ENCODE assay signal across 13 cellular contexts in the genomic region with DNA sequence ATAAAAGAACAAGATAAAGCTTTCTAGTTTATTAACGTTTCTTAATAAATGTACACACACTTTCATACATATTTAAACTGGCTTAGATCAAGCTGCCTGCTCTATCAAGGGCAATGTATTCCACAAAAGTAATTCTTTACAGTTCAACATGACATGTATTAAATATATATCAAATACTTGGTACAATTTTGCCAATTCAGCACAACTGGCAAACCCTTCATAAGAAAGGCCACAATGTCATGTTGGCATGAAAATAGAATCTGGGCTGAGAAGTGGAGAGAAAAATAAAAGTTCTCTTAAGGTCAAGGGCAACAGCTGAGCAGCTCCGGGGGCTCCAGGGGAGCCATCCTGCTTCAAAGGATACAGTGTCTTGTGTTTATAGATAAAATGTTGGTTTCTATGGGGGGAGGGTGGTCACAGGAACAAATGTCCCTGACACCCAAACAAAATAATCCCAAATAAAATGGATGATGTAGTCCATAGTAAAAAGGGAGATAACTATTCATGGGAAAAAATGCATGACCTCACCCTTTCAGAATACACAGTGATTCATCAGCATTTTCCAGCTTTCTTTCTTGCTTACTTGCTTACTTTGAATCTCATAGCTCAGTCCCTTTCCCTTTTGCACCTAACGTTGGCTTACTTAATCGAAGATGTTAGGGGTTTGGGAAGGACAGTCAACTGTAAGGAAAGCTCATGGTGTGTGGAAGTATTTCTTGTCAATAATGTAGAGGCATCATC.
DNase-seq lines count a peak whose midpoint lies in the region; ATAC-seq and TF ChIP-seq lines count a peak whose summit lies in the region.
"Had no signal": no experiment of that assay in that cellular context is flagged by ENCODE, and none has a peak within 500 bp of the region (broad histone marks: within the 10 kb centered on the region; RNA-seq: fewer than 3 reads in every experiment).

No MANE protein-coding gene starts in this region.

- DNase-seq in GM04504 (ENCODE audit: low read depth): peak; percentile 53
- peak in 1 of 2 experiments; percentile 80 for DNase-seq in SJSA1 (ENCODE audit: low read depth in 1 of 2, low spot score in 2 of 2)
- DNase-seq in fibroblast of mammary gland (ENCODE audit: low read depth): peak; percentile 75
- DNase-seq in psoas muscle: no peak
- no peak for DNase-seq in coronary artery (ENCODE audit: low spot score)
- DNase-seq: activated CD4-positive, alpha-beta T cell treated with anti-CD3 and anti-CD28 coated beads, Interleukin-2, amount 50 U/mL, for 1 hour; DMS79 treated with DMSO at 0.1 percent for 48 hours; effector memory CD8-positive, alpha-beta T cell; NCI-H510A had no signal

- no peak overlapping the region for H3K4me3 ChIP-seq in SJSA1
- no peak overlapping the region for H3K4me3 ChIP-seq in fibroblast of mammary gland (ENCODE audit: control insufficient read depth, low read depth, low read length)
- H3K4me3 ChIP-seq in psoas muscle: no peak overlapping the region
- H3K4me3 ChIP-seq in coronary artery: no peak overlapping the region

- intact Hi-C loops in psoas muscle (cut with DNase I): loop anchor here in 1 of 2 donors (10.0 kb wide), 1 partner anchor 1090 kb away; no protein-coding TSS in a partner anchor

- ATAC-seq in psoas muscle: peak in 2 of 4 donors; percentile 57 to 68
- no peak for ATAC-seq in GM18505 (IDR thresholded peaks at IDR 0.05; ENCODE audit: unreplicated experiment)
- ATAC-seq in GM21717 (IDR thresholded peaks at IDR 0.05; ENCODE audit: unreplicated experiment): no peak
- no peak for ATAC-seq in GM19467 (IDR thresholded peaks at IDR 0.05; ENCODE audit: unreplicated experiment)
- ATAC-seq: activated naive CD4-positive, alpha-beta T cell treated with anti-CD3 and anti-CD28 coated beads, Interleukin-2, amount 50 U/mL, for 72 hours; effector memory CD8-positive, alpha-beta T cell had no signal

- 26 to 44% (median 30%) methylated on average over 4 of the region's 4 CpGs for WGBS in psoas muscle, 3 donors

- no peak for TF ChIP-seq POLR2A in GM18505 (IDR thresholded peaks at IDR 0.05; ENCODE audit: borderline replicate concordance, extremely low read depth, insufficient read depth, insufficient read length)

- H3K9me3 ChIP-seq in SJSA1 (replicated peaks) (no peaks in the 10 kb centered on the region), psoas muscle (no peaks in the 10 kb centered on the region)

- TF ChIP-seq CTCF in fibroblast of mammary gland (conservative IDR thresholded peaks at IDR 0.05; ENCODE audit: control insufficient read depth, insufficient read depth, low read depth, low read length) (no peak), psoas muscle (IDR thresholded peaks at IDR 0.05) (no peak), coronary artery (IDR thresholded peaks at IDR 0.05) (no peak)

- H3K4me1 ChIP-seq in SJSA1 (replicated peaks) (peaks cover 15% of the 10 kb centered on the region), psoas muscle (peaks cover 5% of the 10 kb centered on the region)

- no peaks in the 10 kb centered on the region for H3K36me3 ChIP-seq in SJSA1
- H3K36me3 ChIP-seq in psoas muscle (ENCODE audit: insufficient read depth in 1 of 2, low read depth in 1 of 2): no peaks in the 10 kb centered on the region

- H3K27ac ChIP-seq in SJSA1 (peak overlapping the region; percentile 72), psoas muscle (peak overlapping the region; percentile 10), coronary artery (no peak overlapping the region)

- H3K27me3 ChIP-seq in SJSA1 (replicated peaks): no peaks in the 10 kb centered on the region
- H3K27me3 ChIP-seq in psoas muscle (ENCODE audit: insufficient read depth in 3 of 3, low read length in 2 of 3): no peaks in the 10 kb centered on the region

Comparison
In these comparisons a context has a peak if more than half of its experiments do, and no peak if none do; other contexts are left out.
1. DNase-seq: peak in GM04504 (single experiment) and fibroblast of mammary gland (single experiment); none in psoas muscle (0 of 2) and coronary artery (single experiment).
2. H3K27ac ChIP-seq: peak in SJSA1 (single experiment) and psoas muscle (single experiment); none in coronary artery (0 of 2).